ENCODE assay signal across 8 cellular contexts in genomic region chr1:93448292-93448982, GRCh38. TPM values are rescaled to one million over a fixed set of nuclear protein-coding genes. Genes with fewer than 3 reads are reported as not detected.
A peak's percentile ranks its signal among the peaks of the same experiment; 100 is the strongest.
DNase-seq lines count a peak whose midpoint lies in the region; ATAC-seq and TF ChIP-seq lines count a peak whose summit lies in the region.

No MANE protein-coding gene starts in this region.

- 0 to 2% (median 0%) methylated on average over 54 to 77 of the region's 77 CpGs for WGBS in spleen, 5 donors

- intact Hi-C loops in spleen (cut with DNase I; ENCODE audit: low total_unique reads): loop anchor here (5.0 kb wide), 1 partner anchor 399 kb away; no protein-coding TSS in a partner anchor

- H3K4me1 ChIP-seq in GM23338 (ENCODE audit: insufficient read depth): peaks cover 46% of the 10 kb centered on the region
- H3K4me1 ChIP-seq in spleen: peaks cover 0 to 41% (median 30%) of the 10 kb centered on the region in 6 donors

- H3K4me3 Mint-ChIP-seq in GM23338: peak overlapping the region; percentile 99

- TF ChIP-seq POLR2A in spleen (IDR thresholded peaks at IDR 0.05): no peak

- H3K4me3 ChIP-seq in GM23338: peak overlapping the region; percentile 95
- H3K4me3 ChIP-seq in spleen: peak overlapping the region; percentile 65 to 93 (median 71)

- peak overlapping the region; percentile 94 for H3K4me2 ChIP-seq in GM23338

- no peaks in the 10 kb centered on the region for H3F3A ChIP-seq in GM23338 (replicated peaks; ENCODE audit: low read depth)

- peaks cover 5% of the 10 kb centered on the region; the same call in 1 of the 3 replicates for H3K9me3 Mint-ChIP-seq in GM23338

- peaks cover 9% of the 10 kb centered on the region; the same call in 1 of the 3 replicates for H3K36me3 Mint-ChIP-seq in GM23338 (ENCODE audit: low read depth)

- in situ Hi-C loops in T47D (cut with HindIII; ENCODE audit: low pct_unique_long_range_greater_than_20kb, low sequenced_read_pairs): no loop called here

- peak overlapping the region; percentile 98 for H3K27ac ChIP-seq in GM23338 (ENCODE audit: low read depth)
- peak overlapping the region in 6 of 8 donors; percentile 29 to 70 (median 51) for H3K27ac ChIP-seq in spleen

- peak overlapping the region; percentile 34; the same call in 1 of the 2 replicates for H2AFZ ChIP-seq in GM23338

- H3K27ac Mint-ChIP-seq in GM23338: peak overlapping the region; percentile 98

- DNase-seq in C1 segment of cervical spinal cord (lab: John Stamatoyannopoulos, UW): peak in 8 of 14 donors; percentile 5 to 43 (median 32)
- peak; percentile 88 for DNase-seq in GM23338 (ENCODE audit: low spot score)
- peak; percentile 25 for DNase-seq in NCI-H774 (lab: John Stamatoyannopoulos, UW)
- peak; percentile 30 to 41 for DNase-seq in T47D (ENCODE audit: low read depth in 1 of 2, low spot score in 1 of 2)
- DNase-seq in islet precursor cell: peak; percentile 67
- DNase-seq in spleen: peak; percentile 83

- H3K27me3 ChIP-seq in GM23338 (ENCODE audit: insufficient read depth) (no peaks in the 10 kb centered on the region), spleen (replicated peaks in 1 of 7) (peaks cover 0 to 73% (median 48%) of the 10 kb centered on the region in 7 donors)

- peaks cover 9% of the 10 kb centered on the region for H3K27me3 Mint-ChIP-seq in GM23338 (ENCODE audit: insufficient read depth, low read depth, poor library complexity)

- no peaks in the 10 kb centered on the region for H3K9me2 ChIP-seq in GM23338 (ENCODE audit: insufficient read depth)

- peak; percentile 84 for ATAC-seq in GM23338
- ATAC-seq in GM21737 (IDR thresholded peaks at IDR 0.05; ENCODE audit: unreplicated experiment): no peak
- ATAC-seq in GM21723 (IDR thresholded peaks at IDR 0.05; ENCODE audit: unreplicated experiment): no peak

- peaks cover 40% of the 10 kb centered on the region for H3K4me1 Mint-ChIP-seq in GM23338

- TF ChIP-seq CTCF in GM23338 (conservative IDR thresholded peaks at IDR 0.05; ENCODE audit: low read depth in 2 of 2): no peak
- TF ChIP-seq CTCF in spleen (IDR thresholded peaks at IDR 0.05 in 8 of 11, conservative IDR thresholded peaks at IDR 0.05 in 3 of 11): peak in 1 of 11 experiments; percentile 21

- no peaks in the 10 kb centered on the region for H3K9me3 ChIP-seq in spleen

- H3K36me3 ChIP-seq in GM23338 (ENCODE audit: insufficient read depth) (no peaks in the 10 kb centered on the region), spleen (no peaks in the 10 kb centered on the region)

- peaks cover 53% of the 10 kb centered on the region for H3K79me2 ChIP-seq in GM23338 (replicated peaks; ENCODE audit: insufficient read depth)

- peaks cover 26% of the 10 kb centered on the region for H4K20me1 ChIP-seq in GM23338 (replicated peaks; ENCODE audit: insufficient read depth)

TF ChIP-seq in GM23338, 12 proteins besides CTCF, POLR2A, EP300 and RAD21:
- no peak for TF ChIP-seq STAT1 (IDR thresholded peaks at IDR 0.05; ENCODE audit: unreplicated experiment)
TF ChIP-seq in GM23338: peak in this region for 0.

RNA-seq across cellular contexts. Expression of gene FNBP1L, which starts 0.5 kb away (rescaled TPM):
- 114 and 132 TPM in 2 replicates for total RNA-seq in GM23338 (2014; rRNA removed; shearing (Covaris generic))
- polyA plus RNA-seq in GM23338 (2016; fragmentation: Nextera tagmentation; extraction: Ambion mirVana): 48.7 and 56.3 TPM in 2 replicates
- total RNA-seq in spleen: 10 to 100 TPM in 1 of 7 donors, 1 to 10 TPM in 6; 4.7 to 10.0 (median 6.6) TPM
- polyA plus RNA-seq in spleen: 1 to 10 TPM; 1.5 to 2.2 (median 2.0) TPM

Comparison
In these comparisons a context has a peak if more than half of its experiments do, and no peak if none do; other contexts are left out.
1. DNase-seq: peak in every context shown above with its lines; median percentile 88 in GM23338; 83 in spleen; 67 in islet precursor cell; 36 in T47D; 32 in C1 segment of cervical spinal cord; 25 in NCI-H774.
2. RNA of gene FNBP1L, which starts 0.5 kb away (total RNA-seq): 114 to 132 TPM in GM23338; 4.7 to 10.0 TPM in spleen; every median in the first group is over 10 times any median in the second.